ENCODE assay signal across 16 cellular contexts in genomic region chr20:34090645-34091044, GRCh38.
"Had no signal": no experiment of that assay in that cellular context is flagged by ENCODE, and none has a peak within 500 bp of the region (broad histone marks: within the 10 kb centered on the region; RNA-seq: fewer than 3 reads in every experiment).

No MANE protein-coding gene starts in this region.

- H3K4me3 Mint-ChIP-seq: dendritic cell treated with granulocyte-macrophage colony-stimulating factor and Interleukin-4, amounts not matched to agents 40 ng/mL and 50 ng/mL, for 4 days; T-helper 1 cell treated with Interleukin-12 subunit alpha and Interleukin-12 subunit beta and Interleukin-4 antibody, amounts not matched to agents 30 μg/mL and 1 μg/mL, for 36 hours had no signal

- H3K9me3 Mint-ChIP-seq: dendritic cell treated with granulocyte-macrophage colony-stimulating factor and Interleukin-4, amounts not matched to agents 40 ng/mL and 50 ng/mL, for 4 days; T-helper 1 cell treated with Interleukin-12 subunit alpha and Interleukin-12 subunit beta and Interleukin-4 antibody, amounts not matched to agents 30 μg/mL and 1 μg/mL, for 36 hours had no signal

- H3K27me3 Mint-ChIP-seq: dendritic cell treated with granulocyte-macrophage colony-stimulating factor and Interleukin-4, amounts not matched to agents 40 ng/mL and 50 ng/mL, for 4 days; progenitor cell of endocrine pancreas had no signal

- H3K4me3 ChIP-seq: adrenal gland, lower lobe of right lung, sigmoid colon, tibial artery, vagina had no signal

- H3K4me1 ChIP-seq: adrenal gland, sigmoid colon, tibial artery, vagina had no signal

- H3K27me3 ChIP-seq: adrenal gland, sigmoid colon, tibial artery, vagina had no signal

- H3K27ac ChIP-seq: lower lobe of right lung, sigmoid colon, tibial artery, vagina had no signal

- H3K9me3 ChIP-seq: adrenal gland, lower lobe of right lung, sigmoid colon, tibial artery, vagina had no signal

- DNase-seq: activated CD4-positive, alpha-beta T cell treated with anti-CD3 and anti-CD28 coated beads, Interleukin-2, amount 50 U/mL, for 1 hour; activated CD4-positive, CD25-positive, alpha-beta regulatory T cell; activated naive CD4-positive, alpha-beta T cell treated with Interleukin-2 at 50 U/mL for 16 hours; activated T-cell treated with anti-CD3 and anti-CD28 coated beads, Interleukin-2, amount 50 U/mL, for 48 hours; erythroblast; hippocampal formation; lower lobe of right lung; midbrain; sigmoid colon; stimulated activated CD4-positive, alpha-beta T cell treated with anti-CD3 and anti-CD28 coated beads, Interleukin-12 subunit alpha, Interleukin-12 subunit beta, amount 100 ng/mL, for 4 hours; tibial artery had no signal

- H3K27ac Mint-ChIP-seq: dendritic cell treated with granulocyte-macrophage colony-stimulating factor and Interleukin-4, amounts not matched to agents 40 ng/mL and 50 ng/mL, for 4 days; T-helper 1 cell treated with Interleukin-12 subunit alpha and Interleukin-12 subunit beta and Interleukin-4 antibody, amounts not matched to agents 30 μg/mL and 1 μg/mL, for 36 hours had no signal
